In the genomic region with DNA sequence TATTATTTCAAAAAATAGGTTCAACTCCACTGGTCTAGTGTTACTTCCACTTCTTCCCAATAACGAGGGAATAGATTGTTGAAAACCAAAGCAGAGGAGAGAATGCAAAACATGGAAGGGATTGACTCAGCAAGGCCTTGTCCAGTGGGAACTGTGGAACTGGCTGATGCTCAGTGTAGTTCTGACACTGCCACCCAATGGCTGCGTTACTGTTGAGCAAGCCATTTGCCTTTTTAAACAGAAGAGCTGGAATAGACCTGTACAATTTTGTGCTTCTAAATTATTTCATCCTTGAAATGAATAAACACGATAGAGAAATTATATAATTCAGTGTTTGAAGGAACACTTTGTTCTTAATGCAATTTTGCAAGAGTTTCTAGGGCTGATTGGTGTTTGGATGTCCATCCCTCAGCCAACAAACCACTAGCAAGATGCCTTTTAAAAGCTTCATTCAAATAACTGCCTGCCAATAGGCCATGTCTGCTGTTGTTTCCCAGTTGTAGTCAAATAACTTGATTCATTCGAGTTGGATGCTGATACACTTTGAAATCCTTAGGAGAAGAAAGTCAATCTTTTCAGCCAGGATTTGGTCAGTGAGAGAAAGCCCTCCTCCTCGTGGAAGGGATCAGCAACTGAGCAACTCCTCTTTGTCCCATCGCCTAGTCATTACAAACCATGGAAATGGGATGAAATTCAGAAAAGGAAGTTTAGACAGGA, we compare ENCODE assay signal across 9 cellular contexts. TPM values are rescaled to one million over a fixed set of nuclear protein-coding genes. Genes with fewer than 3 reads are reported as not detected.
DNase-seq lines count a peak whose midpoint lies in the region; ATAC-seq, FAIRE-seq and TF ChIP-seq lines count a peak whose summit lies in the region.
"Had no signal": no experiment of that assay in that cellular context is flagged by ENCODE, and none has a peak within 500 bp of the region (broad histone marks: within the 10 kb centered on the region; RNA-seq: fewer than 3 reads in every experiment).

No MANE protein-coding gene starts in this region.

- H3K79me2 ChIP-seq in HepG2 (ENCODE audit: insufficient read depth, low read length): no peaks in the 10 kb centered on the region

- in situ Hi-C loops in HepG2 (cut with HindIII; ENCODE audit: extremely low pct_ligation_motif_present, low pct_unique_long_range_greater_than_20kb): no loop called here

- peak; percentile 81 for ATAC-seq in HepG2

- TF ChIP-seq RAD21 in HepG2 (CRISPR knock-in tag; IDR thresholded peaks at IDR 0.05): no peak

- no peaks in the 10 kb centered on the region for H4K20me1 ChIP-seq in HepG2 (ENCODE audit: insufficient read depth, low read length)

- no peak overlapping the region for H3K4me3 ChIP-seq in LNCaP clone FGC (ENCODE audit: low read depth, low read length)
- no peak overlapping the region for H3K4me3 ChIP-seq in breast epithelium
- no peak overlapping the region for H3K4me3 ChIP-seq in HepG2 (replicated peaks in 1 of 3; ENCODE audit: insufficient read depth in 1 of 3, low read depth in 2 of 3, low read length in 3 of 3)
- peak overlapping the region in 1 of 2 donors; percentile 6 for H3K4me3 ChIP-seq in tibial artery
- no peak overlapping the region for H3K4me3 ChIP-seq in colonic mucosa
- H3K4me3 ChIP-seq: spleen had no signal

- H3K4me1 ChIP-seq in breast epithelium: no peaks in the 10 kb centered on the region
- no peaks in the 10 kb centered on the region for H3K4me1 ChIP-seq in HepG2 (ENCODE audit: insufficient read depth, low read length)
- peaks cover 0 to 48% (median 27%) of the 10 kb centered on the region in 4 donors for H3K4me1 ChIP-seq in tibial artery
- H3K4me1 ChIP-seq in colonic mucosa: no peaks in the 10 kb centered on the region
- H3K4me1 ChIP-seq: spleen had no signal

- POLR2A ChIA-PET in HepG2 (lab: Yijun Ruan, JAX): no interaction called here

- TF ChIP-seq CTCF in LNCaP clone FGC (IDR thresholded peaks at IDR 0.05; ENCODE audit: control insufficient read depth, extremely low read depth, insufficient read depth) (peak; percentile 30), breast epithelium (IDR thresholded peaks at IDR 0.05) (no peak), HepG2 (CRISPR knock-in tag; IDR thresholded peaks at IDR 0.05) (peak; percentile 49), tibial artery (IDR thresholded peaks at IDR 0.05) (peak in 1 of 2 experiments; percentile 26), colonic mucosa (IDR thresholded peaks at IDR 0.05) (no peak)

- TF ChIP-seq POLR2A in breast epithelium (IDR thresholded peaks at IDR 0.05) (no peak), HepG2 (IDR thresholded peaks at IDR 0.05; ENCODE audit: insufficient read depth in 1 of 2, low read depth in 2 of 2, low read length in 2 of 2) (no peak)

- H3K4me2 ChIP-seq in HepG2 (ENCODE audit: low read depth, low read length): no peak overlapping the region

- TF ChIP-seq EP300 in HepG2 (IDR thresholded peaks at IDR 0.05; ENCODE audit: low read depth in 2 of 2, low read length in 2 of 2) (no peak), HepG2 (CRISPR knock-in tag; IDR thresholded peaks at IDR 0.05; ENCODE audit: borderline replicate concordance) (no peak)

- CTCF ChIA-PET in HepG2 (lab: Yijun Ruan, JAX; ENCODE audit: low intra/inter-chr PET ratio, low total read pairs): no interaction called here

- no TSS peak for BruUV-seq in HepG2 (replicated peaks; lab: Mats Ljungman, UMichigan)

- H3K27ac ChIP-seq in breast epithelium (peak overlapping the region; percentile 64 to 88), HepG2 (ENCODE audit: extremely low read length, insufficient read depth, low read length) (no peak overlapping the region), tibial artery (peak overlapping the region; percentile 78), colonic mucosa (no peak overlapping the region)
- H3K27ac ChIP-seq: epithelial cell of prostate, spleen had no signal

- H3K27me3 ChIP-seq in breast epithelium (no peaks in the 10 kb centered on the region), HepG2 (ENCODE audit: control insufficient read depth in 1 of 2, insufficient read depth in 2 of 2, low read length in 2 of 2) (no peaks in the 10 kb centered on the region), tibial artery (no peaks in the 10 kb centered on the region), colonic mucosa (no peaks in the 10 kb centered on the region)
- H3K27me3 ChIP-seq: spleen had no signal

- 29% methylated on average over 6 of the region's 6 CpGs for WGBS in HepG2 (ENCODE audit: low lambda C conversion rate)

- H2AFZ ChIP-seq in HepG2 (ENCODE audit: low read length): no peak overlapping the region

- no peaks in the 10 kb centered on the region for H3K9me3 ChIP-seq in breast epithelium
- no peaks in the 10 kb centered on the region for H3K9me3 ChIP-seq in HepG2 (ENCODE audit: low read length)
- H3K9me3 ChIP-seq in tibial artery: no peaks in the 10 kb centered on the region
- no peaks in the 10 kb centered on the region for H3K9me3 ChIP-seq in colonic mucosa
- H3K9me3 ChIP-seq: spleen had no signal

- intact Hi-C loops in breast epithelium (cut with DNase I; ENCODE audit: low total_unique reads) (no loop called here), HepG2 (cut with micrococcal nuclease; ENCODE audit: unreplicated experiment) (loop anchor here (2.0 kb wide), 1 partner anchor 48 kb away; no protein-coding TSS in a partner anchor), tibial artery (cut with DNase I; ENCODE audit: low total_unique reads) (loop anchor here (5.0 kb wide), 1 partner anchor 59 kb away; no protein-coding TSS in a partner anchor), colonic mucosa (cut with DNase I) (no loop called here)

- FAIRE-seq in HepG2 (lab: Jason Lieb, UNC): peak; percentile 46

- no peak for DNase-seq in LNCaP clone FGC (ENCODE audit: low read depth)
- no peak for DNase-seq in breast epithelium (ENCODE audit: low spot score in 2 of 2)
- peak; percentile 5 for DNase-seq in HepG2 (ENCODE audit: low spot score)
- peak; percentile 83 to 88 for DNase-seq in tibial artery
- DNase-seq in stimulated activated CD4-positive, alpha-beta T cell treated with anti-CD3 and anti-CD28 coated beads, Interleukin-15, amount 100 ng/mL, for 24 hours: no peak
- DNase-seq in retina: no peak
- no peak for DNase-seq in colonic mucosa
- DNase-seq: spleen had no signal

- no peaks in the 10 kb centered on the region for H3K36me3 ChIP-seq in breast epithelium
- H3K36me3 ChIP-seq in HepG2 (replicated peaks in 1 of 2; ENCODE audit: control insufficient read depth in 1 of 2, insufficient read depth in 2 of 2, low read length in 2 of 2): no peaks in the 10 kb centered on the region
- H3K36me3 ChIP-seq in tibial artery: no peaks in the 10 kb centered on the region
- H3K36me3 ChIP-seq in colonic mucosa: no peaks in the 10 kb centered on the region
- H3K36me3 ChIP-seq: spleen had no signal

- H3K9ac ChIP-seq in HepG2 (ENCODE audit: insufficient read depth, low read depth, low read length): no peak overlapping the region
- no peak overlapping the region for H3K9ac ChIP-seq in colonic mucosa (ENCODE audit: low read depth in 2 of 2, low read length in 2 of 2)

RNA-seq across cellular contexts. Expression of gene MGP, which starts 7.2 kb away (rescaled TPM):
- total RNA-seq in breast epithelium (1,000 to 10,000 TPM in 2 of 3 donors, 100 to 1,000 TPM in 1; 330 to 5,040 (median 1,381) TPM), HepG2 (2016; rRNA removed; fragmentation: Illumina TruSeq; extraction: Trizol) (not detected in 2 replicates), colonic mucosa (100 to 1,000 TPM in 1 of 2 donors, 10 to 100 TPM in 1; 37.6 to 180 TPM)
- not detected in 2 replicates for total RNA-seq in HepG2 (2016; cell fraction: cytosol; rRNA removed; fragmentation: Illumina TruSeq; extraction: Trizol; ENCODE audit: low read depth)
- total RNA-seq in HepG2 (2016; cell fraction: insoluble cytoplasmic fraction; rRNA removed; fragmentation: Illumina TruSeq; extraction: Trizol): not detected in 2 replicates
- total RNA-seq in HepG2 (2016; cell fraction: membrane; rRNA removed; fragmentation: Illumina TruSeq; extraction: Trizol): not detected in 2 replicates
- not detected in 2 replicates for total RNA-seq in HepG2 (2016; cell fraction: nucleus; rRNA removed; fragmentation: Illumina TruSeq; extraction: Trizol)
- polyA plus RNA-seq in HepG2 (2011; rRNA removed): not detected in 2 replicates
- not detected in 2 replicates for polyA plus RNA-seq in HepG2 (2011; cell fraction: cytosol; rRNA removed)
- not detected in 2 replicates for polyA plus RNA-seq in HepG2 (2011; cell fraction: nucleus; rRNA removed)
- polyA plus RNA-seq in HepG2 (2012): not detected in 2 replicates
- not detected in 2 replicates for polyA plus RNA-seq in HepG2 (2016; cell fraction: cytosol; fragmentation: Illumina TruSeq; extraction: Trizol; ENCODE audit: low read depth)
- not detected in 2 replicates for polyA plus RNA-seq in HepG2 (2016; cell fraction: insoluble cytoplasmic fraction; fragmentation: Illumina TruSeq; extraction: Trizol; ENCODE audit: low read depth)
- polyA plus RNA-seq in HepG2 (2016; cell fraction: membrane; fragmentation: Illumina TruSeq; extraction: Trizol; ENCODE audit: low read depth): not detected in 2 replicates
- polyA plus RNA-seq in HepG2 (2016; cell fraction: nucleus; fragmentation: Illumina TruSeq; extraction: Trizol; ENCODE audit: insufficient read depth, low read depth): not detected in 2 replicates
- polyA minus RNA-seq in HepG2 (2011; rRNA and poly(A)+ RNA removed; ENCODE audit: low replicate concordance): not detected in 2 replicates
- polyA minus RNA-seq in HepG2 (2011; cell fraction: cytosol; rRNA and poly(A)+ RNA removed): not detected in 2 replicates
- not detected in 2 replicates for polyA minus RNA-seq in HepG2 (2011; cell fraction: nucleus; rRNA and poly(A)+ RNA removed)

RNA-seq across cellular contexts. Expression of gene ERP27, which starts 45.5 kb away (rescaled TPM):
- 1 to 10 TPM in 2 of 3 donors, under 1 TPM in 1; 0.96 to 8.5 (median 7.8) TPM for total RNA-seq in breast epithelium
- total RNA-seq in HepG2 (2016; rRNA removed; fragmentation: Illumina TruSeq; extraction: Trizol): 5.1 and 6.6 TPM in 2 replicates
- 1.5 and 2.2 TPM in 2 replicates for total RNA-seq in HepG2 (2016; cell fraction: cytosol; rRNA removed; fragmentation: Illumina TruSeq; extraction: Trizol; ENCODE audit: low read depth)
- total RNA-seq in HepG2 (2016; cell fraction: insoluble cytoplasmic fraction; rRNA removed; fragmentation: Illumina TruSeq; extraction: Trizol): 4.6 and 8.4 TPM in 2 replicates
- total RNA-seq in HepG2 (2016; cell fraction: membrane; rRNA removed; fragmentation: Illumina TruSeq; extraction: Trizol): 3.1 and 3.6 TPM in 2 replicates
- total RNA-seq in HepG2 (2016; cell fraction: nucleus; rRNA removed; fragmentation: Illumina TruSeq; extraction: Trizol): 7.5 and 8.3 TPM in 2 replicates
- 1.6 and 1.8 TPM in 2 replicates for polyA plus RNA-seq in HepG2 (2011; rRNA removed)
- polyA plus RNA-seq in HepG2 (2011; cell fraction: cytosol; rRNA removed): 1.2 and 1.8 TPM in 2 replicates
- polyA plus RNA-seq in HepG2 (2011; cell fraction: nucleus; rRNA removed): 0.34 and 0.36 TPM in 2 replicates
- 0.33 and 0.59 TPM in 2 replicates for polyA plus RNA-seq in HepG2 (2012)
- 2.1 and 3.6 TPM in 2 replicates for polyA plus RNA-seq in HepG2 (2016; cell fraction: cytosol; fragmentation: Illumina TruSeq; extraction: Trizol; ENCODE audit: low read depth)
- polyA plus RNA-seq in HepG2 (2016; cell fraction: insoluble cytoplasmic fraction; fragmentation: Illumina TruSeq; extraction: Trizol; ENCODE audit: low read depth): 5.1 and 6.0 TPM in 2 replicates
- 2.4 and 3.7 TPM in 2 replicates for polyA plus RNA-seq in HepG2 (2016; cell fraction: membrane; fragmentation: Illumina TruSeq; extraction: Trizol; ENCODE audit: low read depth)
- polyA plus RNA-seq in HepG2 (2016; cell fraction: nucleus; fragmentation: Illumina TruSeq; extraction: Trizol; ENCODE audit: insufficient read depth, low read depth): 11.6 and 13.9 TPM in 2 replicates
- 0.92 TPM in 1 of 2 replicates, not detected in the other for polyA minus RNA-seq in HepG2 (2011; rRNA and poly(A)+ RNA removed; ENCODE audit: low replicate concordance)
- polyA minus RNA-seq in HepG2 (2011; cell fraction: cytosol; rRNA and poly(A)+ RNA removed): 0.35 and 0.59 TPM in 2 replicates
- polyA minus RNA-seq in HepG2 (2011; cell fraction: nucleus; rRNA and poly(A)+ RNA removed): 0.52 and 0.87 TPM in 2 replicates
- total RNA-seq in colonic mucosa: 1 to 10 TPM in 1 of 2 donors, under 1 TPM in 1; 0.52 to 2.1 TPM

RNA-seq across cellular contexts. Expression of gene ART4, which starts 49.6 kb away (rescaled TPM):
- total RNA-seq in breast epithelium (1 to 10 TPM in 2 of 3 donors, under 1 TPM in 1; 0.48 to 1.6 (median 1.0) TPM), HepG2 (2016; rRNA removed; fragmentation: Illumina TruSeq; extraction: Trizol) (12.0 and 20.3 TPM in 2 replicates), colonic mucosa (under 1 TPM in 1 of 2 donors, not detected in 1; 0.49 TPM)
- total RNA-seq in HepG2 (2016; cell fraction: cytosol; rRNA removed; fragmentation: Illumina TruSeq; extraction: Trizol; ENCODE audit: low read depth): 2.1 and 3.7 TPM in 2 replicates
- 14.3 and 18.9 TPM in 2 replicates for total RNA-seq in HepG2 (2016; cell fraction: insoluble cytoplasmic fraction; rRNA removed; fragmentation: Illumina TruSeq; extraction: Trizol)
- total RNA-seq in HepG2 (2016; cell fraction: membrane; rRNA removed; fragmentation: Illumina TruSeq; extraction: Trizol): 6.7 and 6.9 TPM in 2 replicates
- total RNA-seq in HepG2 (2016; cell fraction: nucleus; rRNA removed; fragmentation: Illumina TruSeq; extraction: Trizol): 20.5 and 23.4 TPM in 2 replicates
- polyA plus RNA-seq in HepG2 (2011; rRNA removed): 15.9 and 17.6 TPM in 2 replicates
- 14.2 and 16.4 TPM in 2 replicates for polyA plus RNA-seq in HepG2 (2011; cell fraction: cytosol; rRNA removed)
- 8.0 and 8.2 TPM in 2 replicates for polyA plus RNA-seq in HepG2 (2011; cell fraction: nucleus; rRNA removed)
- polyA plus RNA-seq in HepG2 (2012): 5.3 and 10.8 TPM in 2 replicates
- polyA plus RNA-seq in HepG2 (2016; cell fraction: cytosol; fragmentation: Illumina TruSeq; extraction: Trizol; ENCODE audit: low read depth): 0.87 and 1.2 TPM in 2 replicates
- 8.3 and 8.9 TPM in 2 replicates for polyA plus RNA-seq in HepG2 (2016; cell fraction: insoluble cytoplasmic fraction; fragmentation: Illumina TruSeq; extraction: Trizol; ENCODE audit: low read depth)
- polyA plus RNA-seq in HepG2 (2016; cell fraction: membrane; fragmentation: Illumina TruSeq; extraction: Trizol; ENCODE audit: low read depth): 2.2 and 2.3 TPM in 2 replicates
- 13.4 and 17.8 TPM in 2 replicates for polyA plus RNA-seq in HepG2 (2016; cell fraction: nucleus; fragmentation: Illumina TruSeq; extraction: Trizol; ENCODE audit: insufficient read depth, low read depth)
- 29.3 TPM in 1 of 2 replicates, not detected in the other for polyA minus RNA-seq in HepG2 (2011; rRNA and poly(A)+ RNA removed; ENCODE audit: low replicate concordance)
- polyA minus RNA-seq in HepG2 (2011; cell fraction: cytosol; rRNA and poly(A)+ RNA removed): 9.1 and 10.9 TPM in 2 replicates
- 35.9 and 36.7 TPM in 2 replicates for polyA minus RNA-seq in HepG2 (2011; cell fraction: nucleus; rRNA and poly(A)+ RNA removed)

Comparison
In these comparisons a context has a peak if more than half of its experiments do, and no peak if none do; other contexts are left out.
1. DNase-seq: peak in HepG2 (single experiment) and tibial artery (2 of 2); none in LNCaP clone FGC (single experiment), breast epithelium (0 of 2), stimulated activated CD4-positive, alpha-beta T cell treated with anti-CD3 and anti-CD28 coated beads, Interleukin-15, amount 100 ng/mL, for 24 hours (single experiment), retina (single experiment) and colonic mucosa (single experiment).
2. CTCF ChIP-seq: peak in LNCaP clone FGC (single experiment) and HepG2 (single experiment); none in breast epithelium (0 of 3) and colonic mucosa (single experiment).
3. H3K27ac ChIP-seq: peak in breast epithelium (2 of 2) and tibial artery (2 of 2); none in HepG2 (single experiment) and colonic mucosa (single experiment).
4. RNA of gene MGP, which starts 7.2 kb away (total RNA-seq): 330 to 5,040 TPM in breast epithelium and 37.6 to 180 TPM in colonic mucosa; not detected in HepG2; every median in the first group is over 10 times any median in the second.
5. intact Hi-C loops: an anchor here in HepG2 (2.0 kb wide) and tibial artery (5.0 kb wide); none called in breast epithelium and colonic mucosa.